In the genomic region with DNA sequence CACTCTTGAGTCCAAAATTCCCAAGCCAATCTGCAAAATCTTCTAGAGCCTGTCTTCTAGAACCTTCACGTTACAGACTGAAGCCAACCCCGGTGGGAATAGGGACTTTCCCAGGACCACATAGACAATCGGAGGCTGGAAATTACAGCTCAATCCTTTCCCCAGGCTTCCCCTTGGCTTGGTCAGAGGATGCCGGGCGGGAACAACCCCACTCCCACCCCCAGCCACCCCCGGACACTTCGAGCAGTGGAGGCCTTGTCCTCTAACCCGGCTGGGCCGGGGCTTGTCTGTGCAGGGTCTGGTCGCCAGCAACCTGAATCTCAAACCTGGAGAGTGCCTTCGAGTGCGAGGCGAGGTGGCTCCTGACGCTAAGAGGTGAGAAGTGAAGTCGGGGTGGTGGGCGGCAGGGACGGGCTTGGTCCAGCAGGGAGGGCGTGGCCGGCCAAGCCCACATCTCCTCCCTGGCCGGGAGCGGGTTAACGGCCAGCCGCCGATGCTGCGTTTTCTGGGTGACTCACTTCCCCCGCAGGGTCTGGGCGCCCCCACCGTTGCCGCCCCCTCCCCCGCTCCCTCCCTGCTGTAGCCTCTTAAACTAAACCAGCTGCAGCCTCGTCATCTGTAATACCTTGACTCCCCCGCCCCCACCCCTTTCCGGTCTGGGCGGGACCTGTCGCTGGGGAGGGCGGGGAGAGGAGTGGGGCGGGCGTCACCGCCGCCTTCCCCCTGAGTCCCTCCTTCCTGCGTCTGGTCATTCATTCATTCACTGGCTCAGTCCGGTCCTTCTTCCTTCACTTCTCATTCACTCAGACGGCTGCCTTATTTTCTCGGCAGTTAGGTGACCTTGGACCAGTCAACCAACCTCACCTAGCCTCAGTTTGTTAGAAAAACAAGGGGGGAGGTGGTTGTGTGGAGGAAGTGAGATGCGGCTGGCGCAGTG, we compare ENCODE assay signal across 8 cellular contexts. TPM values are rescaled to one million over a fixed set of nuclear protein-coding genes. Genes with fewer than 3 reads are reported as not detected.
DNase-seq lines count a peak whose midpoint lies in the region; ATAC-seq lines count a peak whose summit lies in the region.

No MANE protein-coding gene starts in this region.

- peak overlapping the region; percentile 88; the same call in 1 of the 2 replicates for H2AFZ ChIP-seq in Karpas-422 (ENCODE audit: low read length)

- no peaks in the 10 kb centered on the region for H3K36me3 ChIP-seq in Karpas-422 (ENCODE audit: insufficient read depth, low read length)
- H3K36me3 ChIP-seq in urinary bladder (ENCODE audit: insufficient read depth): no peaks in the 10 kb centered on the region

- ATAC-seq in GM21529 (IDR thresholded peaks at IDR 0.05; ENCODE audit: unreplicated experiment): peak; percentile 40
- ATAC-seq in activated naive CD8-positive, alpha-beta T cell treated with anti-CD3 and anti-CD28 coated beads, Interleukin-2, amount 50 U/mL, for 24 hours: peak; percentile 73
- peak; percentile 25 for ATAC-seq in left ventricle myocardium superior

- H3K9me3 Mint-ChIP-seq in activated naive CD8-positive, alpha-beta T cell treated with anti-CD3 and anti-CD28 coated beads, Interleukin-2, amount 50 U/mL, for 24 hours: no peaks in the 10 kb centered on the region

- H3K27me3 Mint-ChIP-seq in activated naive CD8-positive, alpha-beta T cell treated with anti-CD3 and anti-CD28 coated beads, Interleukin-2, amount 50 U/mL, for 24 hours: no peaks in the 10 kb centered on the region

- H3K9me3 ChIP-seq in Karpas-422 (ENCODE audit: low read length): no peaks in the 10 kb centered on the region

- intact Hi-C loops in left ventricle myocardium superior (cut with micrococcal nuclease): no loop called here

- DNase-seq in COR-L47 (lab: John Stamatoyannopoulos, UW): peak; percentile 81
- DNase-seq in Karpas-422: peak; percentile 96
- DNase-seq in SW 1271 (lab: John Stamatoyannopoulos, UW): peak; percentile 69 to 81
- peak; percentile 93 for DNase-seq in activated naive CD8-positive, alpha-beta T cell treated with anti-CD3 and anti-CD28 coated beads, Interleukin-2, amount 50 U/mL, for 24 hours
- DNase-seq in left ventricle myocardium superior: peak; percentile 86
- DNase-seq in pulmonary artery endothelial cell (ENCODE audit: low read depth, low spot score): peak; percentile 83

- H3K4me1 Mint-ChIP-seq in activated naive CD8-positive, alpha-beta T cell treated with anti-CD3 and anti-CD28 coated beads, Interleukin-2, amount 50 U/mL, for 24 hours: peaks cover 72% of the 10 kb centered on the region

- peak overlapping the region; percentile 94 for H3K27ac Mint-ChIP-seq in activated naive CD8-positive, alpha-beta T cell treated with anti-CD3 and anti-CD28 coated beads, Interleukin-2, amount 50 U/mL, for 24 hours

- peaks cover 38% of the 10 kb centered on the region for H3K4me1 ChIP-seq in Karpas-422 (ENCODE audit: low read length)
- H3K4me1 ChIP-seq in urinary bladder (ENCODE audit: insufficient read depth): peaks cover 1% of the 10 kb centered on the region

- peak overlapping the region; percentile 81 for H3K4me3 Mint-ChIP-seq in activated naive CD8-positive, alpha-beta T cell treated with anti-CD3 and anti-CD28 coated beads, Interleukin-2, amount 50 U/mL, for 24 hours

- no peaks in the 10 kb centered on the region for H3K27me3 ChIP-seq in Karpas-422 (ENCODE audit: low read length)

- H4K20me1 ChIP-seq in Karpas-422 (ENCODE audit: insufficient read depth, low read depth, low read length): no peaks in the 10 kb centered on the region

- no peaks in the 10 kb centered on the region for H3K79me2 ChIP-seq in Karpas-422 (ENCODE audit: low read length)

- peak overlapping the region; percentile 86 for H3K4me2 ChIP-seq in Karpas-422 (ENCODE audit: low read depth, low read length, poor library complexity, severe bottlenecking)

- H3K36me3 Mint-ChIP-seq in activated naive CD8-positive, alpha-beta T cell treated with anti-CD3 and anti-CD28 coated beads, Interleukin-2, amount 50 U/mL, for 24 hours (ENCODE audit: low read depth): peaks cover 5% of the 10 kb centered on the region

- H3K9ac ChIP-seq in Karpas-422 (ENCODE audit: low read length): peak overlapping the region; percentile 75

- H3K27ac ChIP-seq in Karpas-422 (ENCODE audit: low read length) (peak overlapping the region; percentile 85), urinary bladder (ENCODE audit: low read depth) (peak overlapping the region; percentile 97)

- H3K4me3 ChIP-seq in Karpas-422 (ENCODE audit: low read length): peak overlapping the region; percentile 69
- H3K4me3 ChIP-seq in urinary bladder (ENCODE audit: low read depth, low read length): peak overlapping the region; percentile 55

- 2% methylated on average over 46 of the region's 46 CpGs for WGBS in urinary bladder

- H3K9me2 ChIP-seq in Karpas-422 (replicated peaks; ENCODE audit: insufficient read depth, low read length): no peaks in the 10 kb centered on the region

RNA-seq across cellular contexts. Expression of gene LGALS1, which starts 1.5 kb away (rescaled TPM):
- total RNA-seq in Karpas-422 (2014; rRNA removed; shearing (Covaris generic); ENCODE audit: low replicate concordance): 288 and 308 TPM in 2 replicates
- total RNA-seq in left ventricle myocardium superior (1,086 TPM), pulmonary artery endothelial cell (4,833 and 7,629 TPM in 2 replicates), urinary bladder (1,499 TPM)
- polyA plus RNA-seq in urinary bladder: 1,781 TPM

RNA-seq across cellular contexts. Expression of gene NOL12, which starts 9.2 kb away (rescaled TPM):
- 12.3 and 48.1 TPM in 2 replicates for total RNA-seq in Karpas-422 (2014; rRNA removed; shearing (Covaris generic); ENCODE audit: low replicate concordance)
- total RNA-seq in left ventricle myocardium superior: 12.0 TPM
- 26.8 and 36.5 TPM in 2 replicates for total RNA-seq in pulmonary artery endothelial cell
- 8.7 TPM for total RNA-seq in urinary bladder
- polyA plus RNA-seq in urinary bladder: 17.9 TPM

RNA-seq across cellular contexts. Expression of gene PDXP, which starts 18.4 kb away (rescaled TPM):
- 75.3 and 78.9 TPM in 2 replicates for total RNA-seq in Karpas-422 (2014; rRNA removed; shearing (Covaris generic); ENCODE audit: low replicate concordance)
- total RNA-seq in left ventricle myocardium superior (21.5 TPM), pulmonary artery endothelial cell (11.1 and 13.7 TPM in 2 replicates), urinary bladder (3.2 TPM)
- 15.1 TPM for polyA plus RNA-seq in urinary bladder

RNA-seq across cellular contexts. Expression of gene TRIOBP, which starts 19.9 kb away (rescaled TPM):
- 14.6 and 45.6 TPM in 2 replicates for total RNA-seq in Karpas-422 (2014; rRNA removed; shearing (Covaris generic); ENCODE audit: low replicate concordance)
- 82.7 TPM for total RNA-seq in left ventricle myocardium superior
- total RNA-seq in pulmonary artery endothelial cell: 105 and 115 TPM in 2 replicates
- total RNA-seq in urinary bladder: 64.2 TPM
- polyA plus RNA-seq in urinary bladder: 140 TPM

RNA-seq across cellular contexts. Expression of gene SH3BP1, which starts 37.5 kb away (rescaled TPM):
- total RNA-seq in Karpas-422 (2014; rRNA removed; shearing (Covaris generic); ENCODE audit: low replicate concordance): 43.2 and 50.4 TPM in 2 replicates
- total RNA-seq in left ventricle myocardium superior: 2.7 TPM
- 1.1 and 1.5 TPM in 2 replicates for total RNA-seq in pulmonary artery endothelial cell
- total RNA-seq in urinary bladder: 10.9 TPM
- polyA plus RNA-seq in urinary bladder: 11.3 TPM

Comparison
In these comparisons a context has a peak if more than half of its experiments do, and no peak if none do; other contexts are left out.
1. Peak in every context shown above with its lines: DNase-seq, ATAC-seq, H3K4me3 ChIP-seq and H3K27ac ChIP-seq.